1 cellular context compared by ENCODE assay signal in genomic region chr2:126653102-126653501, GRCh38.
TF ChIP-seq lines count a peak whose summit lies in the region.

No MANE protein-coding gene starts in this region.

TF ChIP-seq in GM23338, 12 proteins besides CTCF, POLR2A, EP300 and RAD21 (continued from another document):
- TF ChIP-seq, protein P1, sequence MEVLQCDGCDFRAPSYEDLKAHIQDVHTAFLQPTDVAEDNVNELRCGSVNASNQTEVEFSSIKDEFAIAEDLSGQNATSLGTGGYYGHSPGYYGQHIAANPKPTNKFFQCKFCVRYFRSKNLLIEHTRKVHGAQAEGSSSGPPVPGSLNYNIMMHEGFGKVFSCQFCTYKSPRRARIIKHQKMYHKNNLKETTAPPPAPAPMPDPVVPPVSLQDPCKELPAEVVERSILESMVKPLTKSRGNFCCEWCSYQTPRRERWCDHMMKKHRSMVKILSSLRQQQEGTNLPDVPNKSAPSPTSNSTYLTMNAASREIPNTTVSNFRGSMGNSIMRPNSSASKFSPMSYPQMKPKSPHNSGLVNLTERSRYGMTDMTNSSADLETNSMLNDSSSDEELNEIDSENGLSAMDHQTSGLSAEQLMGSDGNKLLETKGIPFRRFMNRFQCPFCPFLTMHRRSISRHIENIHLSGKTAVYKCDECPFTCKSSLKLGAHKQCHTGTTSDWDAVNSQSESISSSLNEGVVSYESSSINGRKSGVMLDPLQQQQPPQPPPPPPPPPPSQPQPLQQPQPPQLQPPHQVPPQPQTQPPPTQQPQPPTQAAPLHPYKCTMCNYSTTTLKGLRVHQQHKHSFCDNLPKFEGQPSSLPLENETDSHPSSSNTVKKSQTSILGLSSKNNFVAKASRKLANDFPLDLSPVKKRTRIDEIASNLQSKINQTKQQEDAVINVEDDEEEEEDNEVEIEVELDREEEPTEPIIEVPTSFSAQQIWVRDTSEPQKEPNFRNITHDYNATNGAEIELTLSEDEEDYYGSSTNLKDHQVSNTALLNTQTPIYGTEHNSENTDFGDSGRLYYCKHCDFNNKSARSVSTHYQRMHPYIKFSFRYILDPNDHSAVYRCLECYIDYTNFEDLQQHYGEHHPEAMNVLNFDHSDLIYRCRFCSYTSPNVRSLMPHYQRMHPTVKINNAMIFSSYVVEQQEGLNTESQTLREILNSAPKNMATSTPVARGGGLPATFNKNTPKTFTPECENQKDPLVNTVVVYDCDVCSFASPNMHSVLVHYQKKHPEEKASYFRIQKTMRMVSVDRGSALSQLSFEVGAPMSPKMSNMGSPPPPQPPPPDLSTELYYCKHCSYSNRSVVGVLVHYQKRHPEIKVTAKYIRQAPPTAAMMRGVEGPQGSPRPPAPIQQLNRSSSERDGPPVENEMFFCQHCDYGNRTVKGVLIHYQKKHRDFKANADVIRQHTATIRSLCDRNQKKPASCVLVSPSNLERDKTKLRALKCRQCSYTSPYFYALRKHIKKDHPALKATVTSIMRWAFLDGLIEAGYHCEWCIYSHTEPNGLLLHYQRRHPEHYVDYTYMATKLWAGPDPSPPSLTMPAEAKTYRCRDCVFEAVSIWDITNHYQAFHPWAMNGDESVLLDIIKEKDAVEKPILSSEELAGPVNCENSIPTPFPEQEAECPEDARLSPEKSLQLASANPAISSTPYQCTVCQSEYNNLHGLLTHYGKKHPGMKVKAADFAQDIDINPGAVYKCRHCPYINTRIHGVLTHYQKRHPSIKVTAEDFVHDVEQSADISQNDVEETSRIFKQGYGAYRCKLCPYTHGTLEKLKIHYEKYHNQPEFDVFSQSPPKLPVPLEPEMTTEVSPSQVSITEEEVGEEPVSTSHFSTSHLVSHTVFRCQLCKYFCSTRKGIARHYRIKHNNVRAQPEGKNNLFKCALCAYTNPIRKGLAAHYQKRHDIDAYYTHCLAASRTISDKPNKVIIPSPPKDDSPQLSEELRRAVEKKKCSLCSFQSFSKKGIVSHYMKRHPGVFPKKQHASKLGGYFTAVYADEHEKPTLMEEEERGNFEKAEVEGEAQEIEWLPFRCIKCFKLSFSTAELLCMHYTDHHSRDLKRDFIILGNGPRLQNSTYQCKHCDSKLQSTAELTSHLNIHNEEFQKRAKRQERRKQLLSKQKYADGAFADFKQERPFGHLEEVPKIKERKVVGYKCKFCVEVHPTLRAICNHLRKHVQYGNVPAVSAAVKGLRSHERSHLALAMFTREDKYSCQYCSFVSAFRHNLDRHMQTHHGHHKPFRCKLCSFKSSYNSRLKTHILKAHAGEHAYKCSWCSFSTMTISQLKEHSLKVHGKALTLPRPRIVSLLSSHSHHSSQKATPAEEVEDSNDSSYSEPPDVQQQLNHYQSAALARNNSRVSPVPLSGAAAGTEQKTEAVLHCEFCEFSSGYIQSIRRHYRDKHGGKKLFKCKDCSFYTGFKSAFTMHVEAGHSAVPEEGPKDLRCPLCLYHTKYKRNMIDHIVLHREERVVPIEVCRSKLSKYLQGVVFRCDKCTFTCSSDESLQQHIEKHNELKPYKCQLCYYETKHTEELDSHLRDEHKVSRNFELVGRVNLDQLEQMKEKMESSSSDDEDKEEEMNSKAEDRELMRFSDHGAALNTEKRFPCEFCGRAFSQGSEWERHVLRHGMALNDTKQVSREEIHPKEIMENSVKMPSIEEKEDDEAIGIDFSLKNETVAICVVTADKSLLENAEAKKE (CRISPR knock-in tag; IDR thresholded peaks at IDR 0.05) = no peak
- TF ChIP-seq REST (IDR thresholded peaks at IDR 0.05; ENCODE audit: unreplicated experiment) = no peak
- TF ChIP-seq EZH2phosphoT487 (IDR thresholded peaks at IDR 0.05; ENCODE audit: unreplicated experiment) = no peak
- no peak for TF ChIP-seq CREB1 (CRISPR knock-in tag; IDR thresholded peaks at IDR 0.05; ENCODE audit: low read depth)
- no peak for TF ChIP-seq EZH2 (IDR thresholded peaks at IDR 0.05; ENCODE audit: low read depth, unreplicated experiment)
- no peak for TF ChIP-seq NANOG (IDR thresholded peaks at IDR 0.05; ENCODE audit: borderline replicate concordance)
- TF ChIP-seq ZNF114 (CRISPR knock-in tag; IDR thresholded peaks at IDR 0.05) = no peak
- TF ChIP-seq, protein P2, sequence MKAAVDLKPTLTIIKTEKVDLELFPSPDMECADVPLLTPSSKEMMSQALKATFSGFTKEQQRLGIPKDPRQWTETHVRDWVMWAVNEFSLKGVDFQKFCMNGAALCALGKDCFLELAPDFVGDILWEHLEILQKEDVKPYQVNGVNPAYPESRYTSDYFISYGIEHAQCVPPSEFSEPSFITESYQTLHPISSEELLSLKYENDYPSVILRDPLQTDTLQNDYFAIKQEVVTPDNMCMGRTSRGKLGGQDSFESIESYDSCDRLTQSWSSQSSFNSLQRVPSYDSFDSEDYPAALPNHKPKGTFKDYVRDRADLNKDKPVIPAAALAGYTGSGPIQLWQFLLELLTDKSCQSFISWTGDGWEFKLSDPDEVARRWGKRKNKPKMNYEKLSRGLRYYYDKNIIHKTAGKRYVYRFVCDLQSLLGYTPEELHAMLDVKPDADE (IDR thresholded peaks at IDR 0.05) = no peak
- no peak for TF ChIP-seq POLR2AphosphoS5 (IDR thresholded peaks at IDR 0.05; ENCODE audit: low read depth)
- no peak for TF ChIP-seq ZNF331 (CRISPR knock-in tag; IDR thresholded peaks at IDR 0.05; ENCODE audit: low read depth)
- TF ChIP-seq STAT1 (IDR thresholded peaks at IDR 0.05; ENCODE audit: unreplicated experiment) = no peak
